9 cellular contexts compared by ENCODE assay signal in genomic region chr2:3981446-3981845, GRCh38.
"Had no signal": no experiment of that assay in that cellular context is flagged by ENCODE, and none has a peak within 500 bp of the region (broad histone marks: within the 10 kb centered on the region; RNA-seq: fewer than 3 reads in every experiment).

No MANE protein-coding gene starts in this region.

- H3K9ac ChIP-seq: GM23248, KMS-11 had no signal

- ATAC-seq: HepG2 had no signal

- H3K27me3 Mint-ChIP-seq: IgD-negative memory B cell had no signal

- H3K4me1 Mint-ChIP-seq: IgD-negative memory B cell had no signal

- H3K27ac ChIP-seq: GM23248, HL-60, KMS-11 had no signal

- H3K4me3 Mint-ChIP-seq: IgD-negative memory B cell had no signal

- H3K4me2 ChIP-seq: KMS-11 had no signal

- H2AFZ ChIP-seq: GM23248 had no signal

- H3K4me3 ChIP-seq: GM23248 had no signal

- DNase-seq: GM23248, GOT3, H7, HCEC 1CT, KBM-7 had no signal
